ENCODE assay signal across 27 cellular contexts in the genomic region with DNA sequence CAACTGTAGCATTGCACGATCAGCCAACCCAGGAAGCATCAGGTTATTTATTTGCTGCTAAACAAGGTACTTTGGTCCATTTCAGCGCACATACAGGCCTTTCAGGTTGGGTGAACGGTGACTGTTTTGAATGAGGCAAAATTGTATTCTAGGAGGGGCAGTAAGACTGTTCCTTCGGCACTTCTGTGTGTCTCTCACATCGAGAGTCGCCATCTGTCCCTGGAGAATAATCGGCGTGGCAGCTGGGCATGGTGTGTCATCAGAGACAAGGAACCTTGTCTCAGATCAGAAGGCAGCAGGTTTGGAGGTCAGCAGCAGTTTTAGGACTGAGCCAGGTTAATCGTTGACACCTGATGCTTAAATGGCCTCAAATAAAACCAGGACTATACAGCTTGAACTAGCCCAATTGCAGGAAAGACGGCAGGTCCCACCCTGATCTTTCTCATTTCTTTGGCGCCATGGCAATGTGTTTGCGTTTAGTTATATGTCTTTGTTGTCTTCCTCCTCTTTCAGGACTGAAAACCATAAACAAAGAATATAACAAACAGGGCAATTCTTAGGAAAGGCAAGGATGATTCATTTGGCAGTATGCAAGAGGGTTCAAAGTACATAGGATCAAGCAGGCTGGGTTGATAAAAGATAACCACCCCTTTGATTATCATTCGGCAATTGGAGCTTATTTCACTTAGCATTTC.
DNase-seq lines count a peak whose midpoint lies in the region; ATAC-seq, FAIRE-seq and TF ChIP-seq lines count a peak whose summit lies in the region.
"Had no signal": no experiment of that assay in that cellular context is flagged by ENCODE, and none has a peak within 500 bp of the region (broad histone marks: within the 10 kb centered on the region; RNA-seq: fewer than 3 reads in every experiment).

No MANE protein-coding gene starts in this region.

- H3K4me3 Mint-ChIP-seq in glutamatergic neuron (ENCODE audit: unreplicated experiment) = peak overlapping the region; percentile 18
- H3K4me3 Mint-ChIP-seq: activated naive CD4-positive, alpha-beta T cell treated with anti-CD3 and anti-CD28 coated beads, Interleukin-2, amount 50 U/mL, for 24 hours; natural killer cell; T-helper 17 cell had no signal

- WGBS in heart left ventricle, 4 donors = 87 to 91% (median 89%) methylated on average over 13 of the region's 13 CpGs

- H3K4me1 ChIP-seq in heart left ventricle = peaks cover 0 to 33% (median 5%) of the 10 kb centered on the region in 12 donors
- H3K4me1 ChIP-seq: HAP-1, testis, uterus had no signal

- intact Hi-C loops in heart left ventricle (cut with DNase I) = no loop called here

- peaks cover 34% of the 10 kb centered on the region for H3K4me1 Mint-ChIP-seq in glutamatergic neuron (ENCODE audit: low read depth, unreplicated experiment)
- H3K4me1 Mint-ChIP-seq: activated naive CD4-positive, alpha-beta T cell treated with anti-CD3 and anti-CD28 coated beads, Interleukin-2, amount 50 U/mL, for 24 hours; natural killer cell; T-helper 17 cell had no signal

- peak; percentile 96 for FAIRE-seq in D721Med (lab: Jason Lieb, UNC)
- FAIRE-seq: endometrium, GM12892 had no signal

- peak overlapping the region; percentile 71 for H3K27ac Mint-ChIP-seq in glutamatergic neuron (ENCODE audit: unreplicated experiment)
- H3K27ac Mint-ChIP-seq: activated naive CD4-positive, alpha-beta T cell treated with anti-CD3 and anti-CD28 coated beads, Interleukin-2, amount 50 U/mL, for 24 hours; natural killer cell; T-helper 17 cell had no signal

- no peak overlapping the region for H3K4me3 ChIP-seq in heart left ventricle
- H3K4me3 ChIP-seq: HAP-1, SK-N-MC, testis, uterus had no signal

- no peaks in the 10 kb centered on the region for H3K36me3 Mint-ChIP-seq in glutamatergic neuron (ENCODE audit: unreplicated experiment)
- H3K36me3 Mint-ChIP-seq: activated naive CD4-positive, alpha-beta T cell treated with anti-CD3 and anti-CD28 coated beads, Interleukin-2, amount 50 U/mL, for 24 hours; natural killer cell had no signal

- H3K9me3 ChIP-seq in heart left ventricle = no peaks in the 10 kb centered on the region
- H3K9me3 ChIP-seq: HAP-1, testis, uterus had no signal

- H3K27me3 Mint-ChIP-seq in glutamatergic neuron (ENCODE audit: unreplicated experiment) = peaks cover 8% of the 10 kb centered on the region

- no peak for ATAC-seq in heart left ventricle
- ATAC-seq: natural killer cell, T-helper 17 cell had no signal

- no peak for DNase-seq in D721Med (ENCODE audit: insufficient read length, low spot score)
- DNase-seq in NCI-H69 (lab: John Stamatoyannopoulos, UW) = peak; percentile 20
- DNase-seq in glutamatergic neuron = peak; percentile 74
- DNase-seq in myocyte (ENCODE audit: low read depth) = peak; percentile 47
- DNase-seq in heart left ventricle = no peak
- no peak for DNase-seq in GF-D8 (lab: John Stamatoyannopoulos, UW)
- no peak for DNase-seq in HPDE6-E6E7 (ENCODE audit: extremely low spot score)
- DNase-seq in NCI-H2029 treated with DMSO at 0.1 percent for 48 hours (lab: John Stamatoyannopoulos, UW) = no peak
- DNase-seq: activated CD4-positive, alpha-beta T cell treated with anti-CD3 and anti-CD28 coated beads, Interleukin-2, amount 50 U/mL, for 1 hour; anterior cingulate cortex; cortex of kidney; kidney glomerular epithelial cell; mesenchymal stem cell; natural killer cell; NCI-H1092; NCI-H2029; stimulated activated CD4-positive, alpha-beta T cell treated with anti-CD3 and anti-CD28 coated beads, Interleukin-4, amount 100 ng/mL, for 4 hours; stimulated activated naive CD4-positive, alpha-beta T cell treated with Interleukin-2 at 50 U/mL for 16 hours; T-helper 17 cell; testis; uterus had no signal

- H3K27me3 ChIP-seq in heart left ventricle = no peaks in the 10 kb centered on the region
- H3K27me3 ChIP-seq: testis, uterus had no signal

- H3K27ac ChIP-seq in heart left ventricle = no peak overlapping the region
- H3K27ac ChIP-seq: HL-60, SK-N-MC, testis, uterus had no signal

- no peaks in the 10 kb centered on the region for H3K36me3 ChIP-seq in heart left ventricle
- H3K36me3 ChIP-seq: HAP-1, uterus had no signal

- TF ChIP-seq POLR2A in heart left ventricle (IDR thresholded peaks at IDR 0.05) = no peak

- peaks cover 9% of the 10 kb centered on the region for H3K9me3 Mint-ChIP-seq in glutamatergic neuron (ENCODE audit: unreplicated experiment)
- H3K9me3 Mint-ChIP-seq: activated naive CD4-positive, alpha-beta T cell treated with anti-CD3 and anti-CD28 coated beads, Interleukin-2, amount 50 U/mL, for 24 hours; natural killer cell had no signal

- TF ChIP-seq CTCF in D721Med (IDR thresholded peaks at IDR 0.05; ENCODE audit: insufficient read depth, missing control alignments) = no peak
- no peak for TF ChIP-seq CTCF in glutamatergic neuron (IDR thresholded peaks at IDR 0.05; ENCODE audit: partially characterized antibody, unreplicated experiment)
- no peak for TF ChIP-seq CTCF in heart left ventricle (IDR thresholded peaks at IDR 0.05)

Comparison
In these comparisons a context has a peak if more than half of its experiments do, and no peak if none do; other contexts are left out.
1. DNase-seq: peak in NCI-H69 (single experiment), glutamatergic neuron (single experiment) and myocyte (single experiment); none in D721Med (single experiment), heart left ventricle (0 of 5), GF-D8 (single experiment), HPDE6-E6E7 (single experiment) and NCI-H2029 treated with DMSO at 0.1 percent for 48 hours (single experiment).